Comparison of ENCODE assay signal across 8 cellular contexts in genomic region chr9:95055851-95056551, GRCh38.
DNase-seq lines count a peak whose midpoint lies in the region; TF ChIP-seq lines count a peak whose summit lies in the region.

No MANE protein-coding gene starts in this region.

- H3K4me2 ChIP-seq in smooth muscle cell: peak overlapping the region; percentile 83

- H3K27me3 ChIP-seq in smooth muscle cell (ENCODE audit: low read depth): no peaks in the 10 kb centered on the region

- H3K79me2 ChIP-seq in smooth muscle cell (ENCODE audit: low read depth): peaks cover 99% of the 10 kb centered on the region

- H3K4me3 Mint-ChIP-seq in brain: peak overlapping the region; percentile 51 to 81 (median 68)

- peaks cover 21% of the 10 kb centered on the region for H3F3A ChIP-seq in smooth muscle cell (ENCODE audit: low read depth)

- peak overlapping the region; percentile 92 for H3K27ac ChIP-seq in smooth muscle cell (ENCODE audit: low read depth)

- no peak overlapping the region for H2AFZ ChIP-seq in smooth muscle cell (ENCODE audit: low read depth)

- peaks cover 61% of the 10 kb centered on the region for H3K4me1 Mint-ChIP-seq in brain

- H3K9ac ChIP-seq in smooth muscle cell (ENCODE audit: low read depth): peak overlapping the region; percentile 79

- H3K27me3 Mint-ChIP-seq in brain: peaks cover 6% of the 10 kb centered on the region

- H3K27ac Mint-ChIP-seq in brain: peak overlapping the region; percentile 67 to 95 (median 89)

- peaks cover 98% of the 10 kb centered on the region for H4K20me1 ChIP-seq in smooth muscle cell (ENCODE audit: low read depth)

- H3K4me1 ChIP-seq in smooth muscle cell (ENCODE audit: low read depth): peaks cover 52% of the 10 kb centered on the region

- peaks cover 0 to 3% (median 0%) of the 10 kb centered on the region in 5 experiments for H3K9me3 Mint-ChIP-seq in brain

- H3K4me3 ChIP-seq in smooth muscle cell: peak overlapping the region; percentile 38

- DNase-seq in HEK293T (ENCODE audit: extremely low spot score): no peak
- peak; percentile 51 for DNase-seq in iris pigment epithelial cell (ENCODE audit: low read depth)
- DNase-seq in smooth muscle cell (lab: John Stamatoyannopoulos, UW; ENCODE audit: unreplicated experiment): no peak
- DNase-seq in stimulated activated CD4-positive, alpha-beta T cell treated with anti-CD3 and anti-CD28 coated beads, Interleukin-4, amount 100 ng/mL, for 24 hours: no peak
- DNase-seq in SKM-1 treated with dmso at 0.1 percent for 144 hours (lab: John Stamatoyannopoulos, UW; ENCODE audit: unreplicated experiment): no peak
- no peak for DNase-seq in NOMO-1 (lab: John Stamatoyannopoulos, UW; ENCODE audit: unreplicated experiment in 2 of 2)
- DNase-seq in ecto neural progenitor cell (ENCODE audit: low spot score): no peak

- H3K36me3 Mint-ChIP-seq in brain: peaks cover 17% of the 10 kb centered on the region

- H3K9me3 ChIP-seq in smooth muscle cell (replicated peaks; ENCODE audit: low read depth): no peaks in the 10 kb centered on the region

- POLR2A ChIA-PET in HEK293T (lab: Yijun Ruan, JAX): no interaction called here

- TF ChIP-seq CTCF in brain (conservative IDR thresholded peaks at IDR 0.05) (no peak), smooth muscle cell (IDR thresholded peaks at IDR 0.05; ENCODE audit: borderline replicate concordance, insufficient read depth, poor library complexity, severe bottlenecking) (no peak)

- 23% methylated on average over 15 of the region's 15 CpGs for WGBS in smooth muscle cell (ENCODE audit: low lambda C conversion rate)

- no peaks in the 10 kb centered on the region for H3K36me3 ChIP-seq in smooth muscle cell (ENCODE audit: low read depth)

- CTCF ChIA-PET in HEK293T (lab: Yijun Ruan, JAX): no interaction called here

TF ChIP-seq in HEK293T, 16 proteins besides CTCF, POLR2A, EP300 and RAD21:
- peak; percentile 2; the same call in 1 of the 2 replicates for TF ChIP-seq PKNOX1 (IDR thresholded peaks at IDR 0.05)
- no peak for TF ChIP-seq FOXA1 (IDR thresholded peaks at IDR 0.05)
